ENCODE assay signal across 11 cellular contexts in the genomic region with DNA sequence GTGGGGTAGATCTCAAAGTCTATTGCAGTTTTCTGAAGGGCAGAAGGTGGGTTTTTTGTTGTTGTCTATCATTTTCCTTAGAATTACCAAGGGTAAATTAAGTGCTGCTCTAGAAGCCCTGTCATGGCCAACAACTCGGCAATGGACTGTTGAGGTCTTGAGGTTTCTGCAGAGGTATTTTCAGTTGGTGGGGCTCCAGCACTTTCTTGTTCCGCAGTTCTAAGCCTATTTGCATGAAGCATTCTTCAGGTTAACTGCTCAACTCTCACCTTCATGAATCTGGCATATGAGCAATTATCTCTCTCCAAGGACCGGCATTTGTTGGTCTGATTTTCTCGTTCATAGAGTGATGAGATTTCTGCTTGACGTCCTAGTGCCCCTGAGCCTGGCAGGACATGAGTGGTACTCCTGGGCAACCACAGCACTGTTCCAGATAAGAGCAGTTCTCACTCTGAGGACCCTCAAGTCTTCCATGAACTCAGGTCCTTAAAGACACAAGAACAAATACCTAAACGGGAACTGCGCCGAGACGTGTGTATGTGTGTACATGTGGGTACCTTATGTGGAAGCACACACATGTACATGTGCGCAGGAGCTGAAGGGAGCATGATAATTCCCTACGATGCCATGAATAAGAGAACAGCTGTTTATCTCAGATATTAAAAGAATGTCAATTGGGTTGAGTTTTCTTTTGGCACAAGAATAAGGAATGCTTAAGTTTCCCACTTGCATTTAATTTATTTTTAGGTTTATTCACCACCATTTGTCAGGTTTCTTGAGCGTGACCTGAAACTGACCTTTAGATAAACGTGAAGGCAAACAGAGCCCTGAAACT.
DNase-seq lines count a peak whose midpoint lies in the region; ATAC-seq, FAIRE-seq and TF ChIP-seq lines count a peak whose summit lies in the region.
"Had no signal": no experiment of that assay in that cellular context is flagged by ENCODE, and none has a peak within 500 bp of the region (broad histone marks: within the 10 kb centered on the region; RNA-seq: fewer than 3 reads in every experiment).

No MANE protein-coding gene starts in this region.

- no peak for TF ChIP-seq POLR2A in GM12891 (IDR thresholded peaks at IDR 0.05; ENCODE audit: low read depth, low read length)

- peaks cover 21% of the 10 kb centered on the region for H3K4me1 ChIP-seq in hepatocyte (ENCODE audit: insufficient read depth)

- no peak overlapping the region for H2AFZ ChIP-seq in hepatocyte

- ATAC-seq in GM21515 (IDR thresholded peaks at IDR 0.05; ENCODE audit: unreplicated experiment) (peak; percentile 69), HG03439 (IDR thresholded peaks at IDR 0.05; ENCODE audit: unreplicated experiment) (peak; percentile 74)
- no peak for ATAC-seq in activated CD8-positive, alpha-beta T cell treated with anti-CD3 and anti-CD28 coated beads, Interleukin-2, amount 10 ng/mL, durations not matched to agents 7 days and 5 days

- TF ChIP-seq CTCF in hepatocyte (IDR thresholded peaks at IDR 0.05; ENCODE audit: poor library complexity), result no peak

- no peaks in the 10 kb centered on the region for H4K20me1 ChIP-seq in hepatocyte (ENCODE audit: insufficient read depth, poor library complexity, severe bottlenecking)

- H3K36me3 Mint-ChIP-seq in activated CD8-positive, alpha-beta T cell treated with anti-CD3 and anti-CD28 coated beads, Interleukin-2, amount 10 ng/mL, durations not matched to agents 7 days and 5 days (ENCODE audit: low read depth), result no peaks in the 10 kb centered on the region

- no peak overlapping the region for H3K4me3 ChIP-seq in hepatocyte
- H3K4me3 ChIP-seq: skin epidermis had no signal

- DNase-seq in GM12891 (ENCODE audit: insufficient read length, low spot score) (no peak), hepatocyte (ENCODE audit: low spot score) (no peak), NCI-H774 (lab: John Stamatoyannopoulos, UW) (no peak), SKM-1 treated with dmso at 0.1 percent for 144 hours (lab: John Stamatoyannopoulos, UW; ENCODE audit: unreplicated experiment) (no peak), NCI-H1930 (lab: John Stamatoyannopoulos, UW) (no peak)
- no peak for DNase-seq in activated CD8-positive, alpha-beta T cell treated with anti-CD3 and anti-CD28 coated beads, Interleukin-2, amount 10 ng/mL, durations not matched to agents 7 days and 5 days
- DNase-seq: amniotic stem cell had no signal

- no peaks in the 10 kb centered on the region for H3K36me3 ChIP-seq in hepatocyte (replicated peaks; ENCODE audit: insufficient read depth, low read depth)
- H3K36me3 ChIP-seq: vagina had no signal

- CTCF ChIA-PET in activated CD8-positive, alpha-beta T cell treated with anti-CD3 and anti-CD28 coated beads, Interleukin-2, amount 10 ng/mL, durations not matched to agents 7 days and 5 days (lab: Charles Lee), result no interaction called here

- no peak overlapping the region for H3K27ac Mint-ChIP-seq in activated CD8-positive, alpha-beta T cell treated with anti-CD3 and anti-CD28 coated beads, Interleukin-2, amount 10 ng/mL, durations not matched to agents 7 days and 5 days

- H3K4me3 Mint-ChIP-seq in activated CD8-positive, alpha-beta T cell treated with anti-CD3 and anti-CD28 coated beads, Interleukin-2, amount 10 ng/mL, durations not matched to agents 7 days and 5 days, result no peak overlapping the region

- no peaks in the 10 kb centered on the region for H3K4me1 Mint-ChIP-seq in activated CD8-positive, alpha-beta T cell treated with anti-CD3 and anti-CD28 coated beads, Interleukin-2, amount 10 ng/mL, durations not matched to agents 7 days and 5 days (ENCODE audit: low read depth)

- H3K9me3 Mint-ChIP-seq in activated CD8-positive, alpha-beta T cell treated with anti-CD3 and anti-CD28 coated beads, Interleukin-2, amount 10 ng/mL, durations not matched to agents 7 days and 5 days (ENCODE audit: insufficient read depth), result no peaks in the 10 kb centered on the region

- no peaks in the 10 kb centered on the region for H3K27me3 Mint-ChIP-seq in activated CD8-positive, alpha-beta T cell treated with anti-CD3 and anti-CD28 coated beads, Interleukin-2, amount 10 ng/mL, durations not matched to agents 7 days and 5 days (ENCODE audit: low read depth)

- POLR2A ChIA-PET in activated CD8-positive, alpha-beta T cell treated with anti-CD3 and anti-CD28 coated beads, Interleukin-2, amount 10 ng/mL, durations not matched to agents 7 days and 5 days (lab: Charles Lee), result no interaction called here

- no peaks in the 10 kb centered on the region for H3K9me3 ChIP-seq in hepatocyte (ENCODE audit: low read depth)
- H3K9me3 ChIP-seq: vagina had no signal

- H3K79me2 ChIP-seq in hepatocyte, result no peaks in the 10 kb centered on the region

- H3K27ac ChIP-seq in hepatocyte, result no peak overlapping the region
- H3K27ac ChIP-seq: vagina had no signal

- H3K9me2 ChIP-seq in hepatocyte (replicated peaks; ENCODE audit: insufficient read depth), result no peaks in the 10 kb centered on the region

- no peaks in the 10 kb centered on the region for H3K27me3 ChIP-seq in hepatocyte
- H3K27me3 ChIP-seq: vagina had no signal

- WGBS in hepatocyte (ENCODE audit: low lambda C conversion rate, missing lambda C conversion rate), result 78% methylated on average over 13 of the region's 13 CpGs

- H3K4me2 ChIP-seq in hepatocyte, result peak overlapping the region; percentile 55

- peak; percentile 81 for FAIRE-seq in GM12891 (lab: Jason Lieb, UNC)

TF ChIP-seq in GM12891, 5 proteins besides CTCF, POLR2A, EP300 and RAD21:
- TF ChIP-seq PAX5 (IDR thresholded peaks at IDR 0.05; ENCODE audit: insufficient read depth, low read length, severe bottlenecking) (no peak), POU2F2 (IDR thresholded peaks at IDR 0.05; ENCODE audit: low read depth, low read length) (peak; percentile 93; the same call in 1 of the 2 replicates), POLR2AphosphoS5 (IDR thresholded peaks at IDR 0.05; ENCODE audit: low read depth, low read length) (no peak), SPI1 (IDR thresholded peaks at IDR 0.05; ENCODE audit: low read depth, low read length) (peak; percentile 39; the same call in 1 of the 2 replicates), TAF1 (IDR thresholded peaks at IDR 0.05; ENCODE audit: low read depth, low read length) (no peak)
TF ChIP-seq in GM12891: peak in this region for 2.
